In genomic region chr17:65433592-65433991, GRCh38 we compare ENCODE assay signal across 24 cellular contexts.
DNase-seq lines count a peak whose midpoint lies in the region; ATAC-seq, FAIRE-seq and TF ChIP-seq lines count a peak whose summit lies in the region.
"Had no signal": no experiment of that assay in that cellular context is flagged by ENCODE, and none has a peak within 500 bp of the region (broad histone marks: within the 10 kb centered on the region; RNA-seq: fewer than 3 reads in every experiment).

No MANE protein-coding gene starts in this region.

- H3K27me3 Mint-ChIP-seq in T-helper 17 cell, result peaks cover 21% of the 10 kb centered on the region
- H3K27me3 Mint-ChIP-seq in stimulated activated naive CD8-positive, alpha-beta T cell treated with anti-CD3 and anti-CD28 coated beads, Interleukin-15, Interleukin-2, amounts not matched to agents 100 ng/mL and 50 ng/mL, for 24 hours, result peaks cover 17% of the 10 kb centered on the region

- H3K4me1 ChIP-seq in hepatocyte (ENCODE audit: insufficient read depth) (no peaks in the 10 kb centered on the region), stomach (no peaks in the 10 kb centered on the region)
- H3K4me1 ChIP-seq: breast epithelium had no signal

- DNase-seq in activated naive CD4-positive, alpha-beta T cell treated with Interleukin-2 at 50 U/mL for 16 hours, result peak; percentile 13
- no peak for DNase-seq in activated naive CD4-positive, alpha-beta T cell (lab: John Stamatoyannopoulos, UW)
- no peak for DNase-seq in T-helper 17 cell
- peak; percentile 45 for DNase-seq in hepatocyte (ENCODE audit: low spot score)
- no peak for DNase-seq in GM13977 (ENCODE audit: low spot score)
- no peak for DNase-seq in GM12891 (ENCODE audit: insufficient read length, low spot score)
- no peak for DNase-seq in stomach
- DNase-seq: activated CD4-positive, alpha-beta T cell treated with anti-CD3 and anti-CD28 coated beads, Interleukin-2, amount 50 U/mL, for 4 hours; activated naive CD4-positive, alpha-beta T cell treated with anti-CD3 and anti-CD28 coated beads, Interleukin-2, amount 50 U/mL, for 16 hours; GDM1; glutamatergic neuron; GM23248; left ventricle myocardium superior; NCI-H187; NCI-H748 treated with DMSO at 0.1 percent for 48 hours; SHP77; WERI-Rb-1 had no signal

- intact Hi-C loops in stomach (cut with DNase I; ENCODE audit: low total_unique reads), result no loop called here

- no peaks in the 10 kb centered on the region for H3K36me3 ChIP-seq in hepatocyte (replicated peaks; ENCODE audit: insufficient read depth, low read depth)
- H3K36me3 ChIP-seq in stomach, result no peaks in the 10 kb centered on the region
- H3K36me3 ChIP-seq: breast epithelium, neutrophil, WERI-Rb-1 had no signal

- H3K4me1 Mint-ChIP-seq in T-helper 17 cell, result peaks cover 8% of the 10 kb centered on the region
- peaks cover 30% of the 10 kb centered on the region for H3K4me1 Mint-ChIP-seq in stimulated activated naive CD8-positive, alpha-beta T cell treated with anti-CD3 and anti-CD28 coated beads, Interleukin-15, Interleukin-2, amounts not matched to agents 100 ng/mL and 50 ng/mL, for 24 hours (ENCODE audit: low read depth)

- H3K9me3 ChIP-seq in T-helper 17 cell (ENCODE audit: control insufficient read depth, low read length, poor library complexity, severe bottlenecking) (no peaks in the 10 kb centered on the region), hepatocyte (ENCODE audit: low read depth) (no peaks in the 10 kb centered on the region), stomach (peaks cover 0 to 17% (median 7%) of the 10 kb centered on the region in 4 donors)
- H3K9me3 ChIP-seq: breast epithelium, neutrophil had no signal

- H3K4me2 ChIP-seq in hepatocyte, result peak overlapping the region; percentile 56

- 52% methylated on average over 4 of the region's 4 CpGs for WGBS in hepatocyte (ENCODE audit: low lambda C conversion rate, missing lambda C conversion rate)
- WGBS in stomach, 5 donors, result 75 to 90% (median 81%) methylated on average over 4 of the region's 4 CpGs

- no peaks in the 10 kb centered on the region for H3K9me2 ChIP-seq in hepatocyte (replicated peaks; ENCODE audit: insufficient read depth)

- no peak overlapping the region for H3K27ac Mint-ChIP-seq in T-helper 17 cell
- peak overlapping the region; percentile 41 for H3K27ac Mint-ChIP-seq in stimulated activated naive CD8-positive, alpha-beta T cell treated with anti-CD3 and anti-CD28 coated beads, Interleukin-15, Interleukin-2, amounts not matched to agents 100 ng/mL and 50 ng/mL, for 24 hours
- H3K27ac Mint-ChIP-seq: T-helper 1 cell treated with Interleukin-12 subunit alpha and Interleukin-12 subunit beta and Interleukin-4 antibody, amounts not matched to agents 30 μg/mL and 1 μg/mL, for 36 hours had no signal

- no peaks in the 10 kb centered on the region for H4K20me1 ChIP-seq in hepatocyte (ENCODE audit: insufficient read depth, poor library complexity, severe bottlenecking)

- peak overlapping the region; percentile 10 for H3K4me3 Mint-ChIP-seq in T-helper 17 cell
- H3K4me3 Mint-ChIP-seq in stimulated activated naive CD8-positive, alpha-beta T cell treated with anti-CD3 and anti-CD28 coated beads, Interleukin-15, Interleukin-2, amounts not matched to agents 100 ng/mL and 50 ng/mL, for 24 hours, result no peak overlapping the region
- H3K4me3 Mint-ChIP-seq: T-helper 1 cell treated with Interleukin-12 subunit alpha and Interleukin-12 subunit beta and Interleukin-4 antibody, amounts not matched to agents 30 μg/mL and 1 μg/mL, for 36 hours had no signal

- no peak for ATAC-seq in T-helper 17 cell
- ATAC-seq: K562, left ventricle myocardium superior had no signal

- H3K27me3 ChIP-seq in hepatocyte (no peaks in the 10 kb centered on the region), stomach (peaks cover 0 to 28% (median 5%) of the 10 kb centered on the region in 3 donors)
- H3K27me3 ChIP-seq: breast epithelium had no signal

- H3K27ac ChIP-seq in hepatocyte (peak overlapping the region; percentile 62), stomach (no peak overlapping the region)
- H3K27ac ChIP-seq: C4-2B, coronary artery, GM23248, neutrophil, WERI-Rb-1 had no signal

- TF ChIP-seq CTCF in hepatocyte (IDR thresholded peaks at IDR 0.05; ENCODE audit: poor library complexity) (no peak), GM13977 (IDR thresholded peaks at IDR 0.05; ENCODE audit: extremely low read depth, insufficient read depth, missing control alignments) (no peak), stomach (IDR thresholded peaks at IDR 0.05) (no peak)

- no peak overlapping the region for H2AFZ ChIP-seq in hepatocyte
- H2AFZ ChIP-seq: GM23248 had no signal

- no peak for FAIRE-seq in GM12891 (lab: Jason Lieb, UNC)
- FAIRE-seq: K562 had no signal

- TF ChIP-seq POLR2A in GM12891 (IDR thresholded peaks at IDR 0.05; ENCODE audit: low read depth, low read length), result no peak
- TF ChIP-seq POLR2A in stomach (IDR thresholded peaks at IDR 0.05), result no peak

- H3K36me3 Mint-ChIP-seq in T-helper 17 cell (ENCODE audit: low read depth), result no peaks in the 10 kb centered on the region
- H3K36me3 Mint-ChIP-seq in stimulated activated naive CD8-positive, alpha-beta T cell treated with anti-CD3 and anti-CD28 coated beads, Interleukin-15, Interleukin-2, amounts not matched to agents 100 ng/mL and 50 ng/mL, for 24 hours (ENCODE audit: low read depth), result peaks cover 14% of the 10 kb centered on the region

- no peak for TF ChIP-seq EP300 in stomach (IDR thresholded peaks at IDR 0.05)

- in situ Hi-C loops in GM13977 (cut with MboI; ENCODE audit: low pct_unique_long_range_greater_than_20kb, low sequenced_read_pairs, unreplicated experiment), result no loop called here

- H3K4me3 ChIP-seq in hepatocyte (no peak overlapping the region), stomach (no peak overlapping the region)
- H3K4me3 ChIP-seq: breast epithelium, coronary artery, GM23248, K562 had no signal

- H3K79me2 ChIP-seq in hepatocyte, result no peaks in the 10 kb centered on the region

- H3K9me3 Mint-ChIP-seq in stimulated activated naive CD8-positive, alpha-beta T cell treated with anti-CD3 and anti-CD28 coated beads, Interleukin-15, Interleukin-2, amounts not matched to agents 100 ng/mL and 50 ng/mL, for 24 hours, result peaks cover 28% of the 10 kb centered on the region

TF ChIP-seq in GM12891, 5 proteins besides CTCF, POLR2A, EP300 and RAD21:
- TF ChIP-seq POU2F2 (IDR thresholded peaks at IDR 0.05; ENCODE audit: low read depth, low read length), result no peak
- no peak for TF ChIP-seq TAF1 (IDR thresholded peaks at IDR 0.05; ENCODE audit: low read depth, low read length)
- no peak for TF ChIP-seq POLR2AphosphoS5 (IDR thresholded peaks at IDR 0.05; ENCODE audit: low read depth, low read length)
- no peak for TF ChIP-seq PAX5 (IDR thresholded peaks at IDR 0.05; ENCODE audit: insufficient read depth, low read length, severe bottlenecking)
- TF ChIP-seq SPI1 (IDR thresholded peaks at IDR 0.05; ENCODE audit: low read depth, low read length), result no peak

Comparison
In these comparisons a context has a peak if more than half of its experiments do, and no peak if none do; other contexts are left out.
1. DNase-seq: peak in activated naive CD4-positive, alpha-beta T cell treated with Interleukin-2 at 50 U/mL for 16 hours (single experiment) and hepatocyte (single experiment); none in activated naive CD4-positive, alpha-beta T cell (0 of 4), T-helper 17 cell (0 of 3), GM13977 (single experiment), GM12891 (single experiment) and stomach (single experiment).